9 cellular contexts compared by ENCODE assay signal in genomic region chr12:94427520-94428381, GRCh38. TPM values are rescaled to one million over a fixed set of nuclear protein-coding genes. Genes with fewer than 3 reads are reported as not detected.
DNase-seq lines count a peak whose midpoint lies in the region; ATAC-seq, FAIRE-seq and TF ChIP-seq lines count a peak whose summit lies in the region.
"Had no signal": no experiment of that assay in that cellular context is flagged by ENCODE, and none has a peak within 500 bp of the region (broad histone marks: within the 10 kb centered on the region; RNA-seq: fewer than 3 reads in every experiment).

No MANE protein-coding gene starts in this region.

- H3K4me3 ChIP-seq in breast epithelium: peak overlapping the region in 1 of 3 donors; percentile 10
- H3K4me3 ChIP-seq in iPS-18a (ENCODE audit: low read length): no peak overlapping the region
- H3K4me3 ChIP-seq in H7 (ENCODE audit: insufficient read depth, low read depth, low read length): no peak overlapping the region

- H3K9me3 ChIP-seq in breast epithelium (peaks cover 13 to 16% of the 10 kb centered on the region in 2 donors), iPS-18a (ENCODE audit: control insufficient read depth, low read depth, low read length) (peaks cover 12% of the 10 kb centered on the region)

- H3K4me3 Mint-ChIP-seq in MCF 10A (ENCODE audit: unreplicated experiment): peak overlapping the region; percentile 48
- H3K4me3 Mint-ChIP-seq in WTC11: no peak overlapping the region

- no peak; the same call in 1 of the 2 replicates for ATAC-seq in WTC11

- H3K27ac Mint-ChIP-seq in MCF 10A (ENCODE audit: low read depth, unreplicated experiment) (peak overlapping the region; percentile 54), WTC11 (peak overlapping the region; percentile 79)

- peak overlapping the region; percentile 9 for H3K9ac ChIP-seq in iPS-18a (ENCODE audit: low read length)

- intact Hi-C loops in MCF 10A (cut with micrococcal nuclease): no loop called here
- intact Hi-C loops in breast epithelium (cut with DNase I; ENCODE audit: low total_unique reads): no loop called here

- H3K9me3 Mint-ChIP-seq in MCF 10A (ENCODE audit: unreplicated experiment) (peaks cover 9% of the 10 kb centered on the region), WTC11 (peaks cover 48% of the 10 kb centered on the region)

- DNase-seq in MCF 10A (ENCODE audit: unreplicated experiment) (peak; percentile 65), breast epithelium (ENCODE audit: low spot score in 2 of 2) (no peak), WTC11 (ENCODE audit: low spot score) (no peak), urothelium cell line (ENCODE audit: low spot score) (peak; percentile 16), NCI-H146 (lab: John Stamatoyannopoulos, UW) (no peak), H7 (no peak), cerebellar nuclear complex (lab: John Stamatoyannopoulos, UW) (no peak)

- H3K36me3 ChIP-seq in breast epithelium (no peaks in the 10 kb centered on the region), iPS-18a (ENCODE audit: control insufficient read depth, low read depth, low read length) (no peaks in the 10 kb centered on the region), H7 (replicated peaks; ENCODE audit: control insufficient read depth, insufficient read depth, low read length) (no peaks in the 10 kb centered on the region)

- H3K4me1 Mint-ChIP-seq in MCF 10A (ENCODE audit: insufficient read depth, unreplicated experiment) (peaks cover 18% of the 10 kb centered on the region), WTC11 (peaks cover 51% of the 10 kb centered on the region)

- TF ChIP-seq POLR2A in breast epithelium (IDR thresholded peaks at IDR 0.05): no peak

- H3K4me1 ChIP-seq in breast epithelium (no peaks in the 10 kb centered on the region), iPS-18a (ENCODE audit: control insufficient read depth, low read depth, low read length) (peaks cover 39% of the 10 kb centered on the region)

- POLR2A ChIA-PET in MCF 10A (lab: Yijun Ruan, JAX): interaction anchor here (0.6 to 0.7 kb wide), 3 partner anchors 255 to 293 kb away, joined by 3 to 4 read pairs (median 4); no protein-coding TSS in a partner anchor
- POLR2A ChIA-PET in WTC11 (lab: Charles Lee): no interaction called here

- CTCF ChIA-PET in MCF 10A (lab: Yijun Ruan, JAX): interaction anchor here (1.2 kb wide), 1 partner anchor 8 kb away, joined by 3 read pairs; no protein-coding TSS in a partner anchor
- CTCF ChIA-PET in WTC11 (lab: Charles Lee): interaction anchor here (2.0 kb wide), 1 partner anchor 11 kb away, joined by 6 read pairs; no protein-coding TSS in a partner anchor

- H3K27me3 Mint-ChIP-seq in MCF 10A (ENCODE audit: insufficient read depth, unreplicated experiment) (no peaks in the 10 kb centered on the region), WTC11 (ENCODE audit: low read depth) (no peaks in the 10 kb centered on the region; the same call in 1 of the 2 replicates)

- no peak for FAIRE-seq in urothelium cell line (lab: Jason Lieb, UNC)
- FAIRE-seq: G401.6 had no signal

- H3K36me3 Mint-ChIP-seq in MCF 10A (ENCODE audit: insufficient read depth, unreplicated experiment) (peaks cover 7% of the 10 kb centered on the region), WTC11 (peaks cover 54% of the 10 kb centered on the region)

- no TSS peak for BruUV-seq in MCF 10A (replicated peaks; lab: Mats Ljungman, UMichigan)

- TF ChIP-seq CTCF in MCF 10A (IDR thresholded peaks at IDR 0.05; ENCODE audit: unreplicated experiment) (no peak), breast epithelium (IDR thresholded peaks at IDR 0.05) (no peak), WTC11 (IDR thresholded peaks at IDR 0.05) (no peak)

- H3K27me3 ChIP-seq in breast epithelium (no peaks in the 10 kb centered on the region), iPS-18a (ENCODE audit: control insufficient read depth, insufficient read depth, low read length) (no peaks in the 10 kb centered on the region), H7 (ENCODE audit: control insufficient read depth, insufficient read depth, low read length) (no peaks in the 10 kb centered on the region)

- H3K27ac ChIP-seq in breast epithelium: peak overlapping the region in 1 of 2 donors; percentile 40
- peak overlapping the region; percentile 3 for H3K27ac ChIP-seq in iPS-18a (ENCODE audit: low read length)

TF ChIP-seq in WTC11, 78 proteins besides CTCF, POLR2A, EP300 and RAD21 (continues in another document):
- no peak for TF ChIP-seq CREB1 (CRISPR knock-in tag; IDR thresholded peaks at IDR 0.05)
- no peak for TF ChIP-seq NFYB (CRISPR knock-in tag; conservative IDR thresholded peaks at IDR 0.05; ENCODE audit: low read depth)
- TF ChIP-seq FOXP4 (CRISPR knock-in tag; IDR thresholded peaks at IDR 0.05): no peak
- TF ChIP-seq ATF2 (CRISPR knock-in tag; IDR thresholded peaks at IDR 0.05; ENCODE audit: borderline replicate concordance, low read depth): no peak
- no peak for TF ChIP-seq MLX (CRISPR knock-in tag; IDR thresholded peaks at IDR 0.05)
- TF ChIP-seq MXD4 (CRISPR knock-in tag; IDR thresholded peaks at IDR 0.05; ENCODE audit: borderline replicate concordance): no peak
- TF ChIP-seq HMGA2 (CRISPR knock-in tag; IDR thresholded peaks at IDR 0.05): no peak
- no peak for TF ChIP-seq AR (CRISPR knock-in tag; IDR thresholded peaks at IDR 0.05)

RNA-seq across cellular contexts. Expression of gene CEP83, which starts 31.9 kb away (rescaled TPM):
- total RNA-seq in MCF 10A (2022): 24.2 and 28.1 TPM in 2 replicates
- total RNA-seq in breast epithelium: 10 to 100 TPM; 13.3 to 30.0 (median 23.3) TPM
- 23.4 to 29.8 TPM (median 26.2 TPM) in 3 replicates for total RNA-seq in WTC11 (2021)
- 10.9 and 12.7 TPM in 2 replicates for total RNA-seq in H7 (2014; rRNA removed; shearing (Covaris generic))

Comparison
In these comparisons a context has a peak if more than half of its experiments do, and no peak if none do; other contexts are left out.
1. DNase-seq: peak in MCF 10A (single experiment) and urothelium cell line (single experiment); none in breast epithelium (0 of 2), WTC11 (single experiment), NCI-H146 (single experiment), H7 (single experiment) and cerebellar nuclear complex (0 of 2).